ENCODE assay signal across 25 cellular contexts in genomic region chr15:33746203-33746602, GRCh38.
"Had no signal": no experiment of that assay in that cellular context is flagged by ENCODE, and none has a peak within 500 bp of the region (broad histone marks: within the 10 kb centered on the region; RNA-seq: fewer than 3 reads in every experiment).

No MANE protein-coding gene starts in this region.

- H3K27me3 ChIP-seq: gastroesophageal sphincter, heart left ventricle, hepatocyte, left lung, sigmoid colon, spleen, testis, tibial artery, upper lobe of left lung had no signal

- H3K4me3 ChIP-seq: gastroesophageal sphincter, heart left ventricle, hepatocyte, left lung, psoas muscle, sigmoid colon, spleen, testis, tibial artery, upper lobe of left lung had no signal

- H3K9me3 ChIP-seq: gastroesophageal sphincter, heart left ventricle, left lung, psoas muscle, sigmoid colon, spleen, testis, tibial artery, upper lobe of left lung had no signal

- H3K36me3 ChIP-seq: heart left ventricle, left lung, spleen, upper lobe of left lung had no signal

- FAIRE-seq: colon, kidney, urothelium cell line had no signal

- DNase-seq: effector CD8-positive, alpha-beta T cell; endodermal cell; erythroblast; foreskin fibroblast; heart left ventricle; kidney; left lung; mesendoderm; midbrain; naive thymus-derived CD8-positive, alpha-beta T cell; nephron progenitor cell; psoas muscle; right cardiac atrium; sigmoid colon; spleen; stimulated activated CD4-positive, alpha-beta T cell treated with anti-CD3 and anti-CD28 coated beads, Interleukin-4, amount 100 ng/mL, for 4 hours; stimulated activated naive CD8-positive, alpha-beta T cell treated with anti-CD3 and anti-CD28 coated beads, Interleukin-15, Interleukin-2, amounts not matched to agents 100 U/mL and 50 U/mL, for 24 hours; testis; tibial artery; upper lobe of left lung had no signal

- H3K4me1 ChIP-seq: heart left ventricle, left lung, spleen, testis, tibial artery, upper lobe of left lung had no signal

- ATAC-seq: gastroesophageal sphincter; heart left ventricle; left lung; naive thymus-derived CD8-positive, alpha-beta T cell; psoas muscle; stimulated activated memory B cell treated with anti-CD40 and anti-IgM and Interleukin-4, amounts not matched to agents 10 μg/mL and 1 μg/mL and 100 μg/mL, for 72 hours; stimulated activated naive CD8-positive, alpha-beta T cell treated with anti-CD3 and anti-CD28 coated beads, Interleukin-15, Interleukin-2, amounts not matched to agents 100 U/mL and 50 U/mL, for 24 hours had no signal

- H3K27ac ChIP-seq: gastroesophageal sphincter, heart left ventricle, hepatocyte, left lung, psoas muscle, sigmoid colon, spleen, testis, tibial artery, upper lobe of left lung had no signal
